Comparison of ENCODE assay signal across 29 cellular contexts in genomic region chr3:187110156-187110555, GRCh38.
"Had no signal": no experiment of that assay in that cellular context is flagged by ENCODE, and none has a peak within 500 bp of the region (broad histone marks: within the 10 kb centered on the region; RNA-seq: fewer than 3 reads in every experiment).

No MANE protein-coding gene starts in this region.

- H3K4me2 ChIP-seq: neural progenitor cell, smooth muscle cell had no signal

- H2AFZ ChIP-seq: neural progenitor cell had no signal

- H3K4me3 ChIP-seq: left lung, lower lobe of right lung, neural progenitor cell, right atrium auricular region, right lobe of liver, smooth muscle cell, thyroid gland, upper lobe of right lung had no signal

- H3K4me3 Mint-ChIP-seq: naive thymus-derived CD8-positive, alpha-beta T cell; nephron progenitor cell; neural progenitor cell; stimulated activated memory B cell treated with anti-CD40 and anti-IgM and Interleukin-4, amounts not matched to agents 10 μg/mL and 1 μg/mL and 100 μg/mL, for 72 hours; stimulated activated naive CD8-positive, alpha-beta T cell treated with anti-CD3 and anti-CD28 coated beads, Interleukin-15, amount 100 ng/mL, for 72 hours had no signal

- ATAC-seq: left colon; left lung; lower lobe of right lung; naive thymus-derived CD8-positive, alpha-beta T cell; right lobe of liver; stimulated activated memory B cell treated with anti-CD40 and anti-IgM and Interleukin-4, amounts not matched to agents 10 μg/mL and 1 μg/mL and 100 μg/mL, for 72 hours; stimulated activated naive CD8-positive, alpha-beta T cell treated with anti-CD3 and anti-CD28 coated beads, Interleukin-15, amount 100 ng/mL, for 72 hours; upper lobe of right lung had no signal

- H3K27ac ChIP-seq: left lung, lower lobe of right lung, neural progenitor cell, neutrophil, right atrium auricular region, right lobe of liver, thyroid gland, upper lobe of right lung had no signal

- H3K4me1 ChIP-seq: left lung, lower lobe of right lung, neural progenitor cell, right lobe of liver, thyroid gland, upper lobe of right lung had no signal

- H3K36me3 Mint-ChIP-seq: naive thymus-derived CD8-positive, alpha-beta T cell; neural progenitor cell; stimulated activated memory B cell treated with anti-CD40 and anti-IgM and Interleukin-4, amounts not matched to agents 10 μg/mL and 1 μg/mL and 100 μg/mL, for 72 hours had no signal

- H3K27me3 Mint-ChIP-seq: naive thymus-derived CD8-positive, alpha-beta T cell; progenitor cell of endocrine pancreas; stimulated activated memory B cell treated with anti-CD40 and anti-IgM and Interleukin-4, amounts not matched to agents 10 μg/mL and 1 μg/mL and 100 μg/mL, for 72 hours; stimulated activated naive CD8-positive, alpha-beta T cell treated with anti-CD3 and anti-CD28 coated beads, Interleukin-15, amount 100 ng/mL, for 72 hours had no signal

- H3K27me3 ChIP-seq: left lung, neural progenitor cell, neutrophil, right atrium auricular region, right lobe of liver, thyroid gland, upper lobe of right lung had no signal

- H3K27ac Mint-ChIP-seq: nephron progenitor cell; neural progenitor cell; progenitor cell of endocrine pancreas; stimulated activated memory B cell treated with anti-CD40 and anti-IgM and Interleukin-4, amounts not matched to agents 10 μg/mL and 1 μg/mL and 100 μg/mL, for 72 hours had no signal

- DNase-seq: hippocampal formation; kidney glomerular epithelial cell; left colon; left lung; lower lobe of right lung; mammary epithelial cell; mesenchymal stem cell; naive thymus-derived CD8-positive, alpha-beta T cell; nephron progenitor cell; occipital lobe; right lobe of liver; stimulated activated CD4-positive, alpha-beta T cell treated with anti-CD3 and anti-CD28 coated beads, Interleukin-1b, Interleukin-23, amount 100 ng/mL, for 48 hours; stimulated activated CD4-positive, alpha-beta T cell treated with anti-CD3 and anti-CD28 coated beads, Interleukin-2, amount 100 ng/mL, for 48 hours; stimulated activated CD4-positive, alpha-beta T cell treated with anti-CD3 and anti-CD28 coated beads, Interleukin-4, amount 100 ng/mL, for 4 hours; stimulated activated CD8-positive, alpha-beta memory T cell treated with anti-CD3 and anti-CD28 coated beads, Interleukin-4, amount 100 ng/mL, for 48 hours; stimulated activated naive CD4-positive, alpha-beta T cell treated with Interleukin-2 at 50 U/mL for 16 hours; stimulated activated naive CD8-positive, alpha-beta T cell treated with anti-CD3 and anti-CD28 coated beads, Interleukin-15, amount 100 ng/mL, for 72 hours; substantia nigra; thyroid gland; trophoblast cell; upper lobe of right lung had no signal

- H3K9me3 ChIP-seq: left lung, lower lobe of right lung, neutrophil, right atrium auricular region, right lobe of liver, thyroid gland, upper lobe of right lung had no signal

- FAIRE-seq: keratinocyte, urothelium cell line had no signal

- H3K36me3 ChIP-seq: left lung, lower lobe of right lung, neural progenitor cell, neutrophil, right atrium auricular region, right lobe of liver, thyroid gland, upper lobe of right lung had no signal

- H3K9me3 Mint-ChIP-seq: naive thymus-derived CD8-positive, alpha-beta T cell; nephron progenitor cell; neural progenitor cell; stimulated activated memory B cell treated with anti-CD40 and anti-IgM and Interleukin-4, amounts not matched to agents 10 μg/mL and 1 μg/mL and 100 μg/mL, for 72 hours; stimulated activated naive CD8-positive, alpha-beta T cell treated with anti-CD3 and anti-CD28 coated beads, Interleukin-15, amount 100 ng/mL, for 72 hours had no signal

- H3K4me1 Mint-ChIP-seq: neural progenitor cell had no signal

- H3K9ac ChIP-seq: neural progenitor cell had no signal
